ENCODE assay signal across 20 cellular contexts in genomic region chr12:40688085-40688725, GRCh38. TPM values are rescaled to one million over a fixed set of nuclear protein-coding genes. Genes with fewer than 3 reads are reported as not detected.
DNase-seq lines count a peak whose midpoint lies in the region; ATAC-seq lines count a peak whose summit lies in the region.
"Had no signal": no experiment of that assay in that cellular context is flagged by ENCODE, and none has a peak within 500 bp of the region (broad histone marks: within the 10 kb centered on the region; RNA-seq: fewer than 3 reads in every experiment).

No MANE protein-coding gene starts in this region.

- intact Hi-C loops in head of caudate nucleus (cut with DNase I): no loop called here

- ATAC-seq in GM21619 (IDR thresholded peaks at IDR 0.05; ENCODE audit: unreplicated experiment): no peak
- ATAC-seq in HG03342 (IDR thresholded peaks at IDR 0.05; ENCODE audit: unreplicated experiment): no peak
- no peak for ATAC-seq in HG03457 (IDR thresholded peaks at IDR 0.05; ENCODE audit: unreplicated experiment)
- ATAC-seq: CD8-positive, alpha-beta T cell; HCT116 had no signal

- in situ Hi-C loops in G401 (cut with HindIII; ENCODE audit: low sequenced_read_pairs): no loop called here

- DNase-seq in G401 (ENCODE audit: low spot score) (peak; percentile 66), cerebellar cortex (ENCODE audit: low spot score) (peak; percentile 61), head of caudate nucleus (peak in 28 of 42 donors; percentile 3 to 69 (median 32)), superior temporal gyrus (ENCODE audit: extremely low spot score) (peak; percentile 35), DMS114 treated with DMSO at 0.1 percent for 48 hours (lab: John Stamatoyannopoulos, UW; ENCODE audit: unreplicated experiment) (no peak)
- DNase-seq: AML-193; Calu3; CD8-positive, alpha-beta T cell; DMS53; DND-41; EL; H7; HFFc6; Kasumi-1; KG1 had no signal

RNA-seq across cellular contexts. Expression of gene CNTN1, which starts 4.0 kb away (rescaled TPM):
- total RNA-seq in G401 (2014; rRNA removed; shearing (Covaris generic)): not detected in 2 replicates
- total RNA-seq: Calu3; CD8-positive, alpha-beta T cell; HFFc6; HT-29 had no signal
